In the genomic region with DNA sequence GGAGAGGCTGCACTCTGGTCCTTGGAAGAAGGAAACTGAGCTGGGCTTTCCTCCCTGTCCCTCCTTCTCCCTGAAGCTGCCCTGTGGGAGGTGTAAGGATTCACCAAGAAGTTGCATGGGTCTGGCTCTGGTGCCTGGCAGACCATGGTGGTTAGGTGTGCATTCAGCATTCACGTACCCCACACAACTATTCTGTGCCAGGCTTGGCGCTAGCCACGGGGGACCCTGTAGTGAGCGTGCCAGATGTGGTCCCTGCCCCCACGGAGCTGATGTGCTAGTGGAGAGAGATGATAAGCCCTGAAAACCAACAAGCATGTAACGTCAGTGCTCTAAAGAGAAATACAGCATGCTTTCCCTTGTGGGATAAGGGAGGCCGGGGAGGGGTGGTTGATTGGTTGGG, we compare ENCODE assay signal across 19 cellular contexts. TPM values are rescaled to one million over a fixed set of nuclear protein-coding genes. Genes with fewer than 3 reads are reported as not detected.
DNase-seq lines count a peak whose midpoint lies in the region; ATAC-seq lines count a peak whose summit lies in the region.
"Had no signal": no experiment of that assay in that cellular context is flagged by ENCODE, and none has a peak within 500 bp of the region (broad histone marks: within the 10 kb centered on the region; RNA-seq: fewer than 3 reads in every experiment).

No MANE protein-coding gene starts in this region.

- ATAC-seq in activated naive CD8-positive, alpha-beta T cell treated with anti-CD3 and anti-CD28 coated beads, Interleukin-2, amount 10 ng/mL, durations not matched to agents 7 days and 5 days (ENCODE audit: low read depth) = no peak
- ATAC-seq in naive thymus-derived CD4-positive, alpha-beta T cell = no peak
- ATAC-seq in GM18511 (IDR thresholded peaks at IDR 0.05; ENCODE audit: unreplicated experiment) (no peak), GM18519 (IDR thresholded peaks at IDR 0.05; ENCODE audit: low FRiP score, unreplicated experiment) (no peak), GM21526 (IDR thresholded peaks at IDR 0.05; ENCODE audit: low FRiP score, unreplicated experiment) (no peak), GM21576 (IDR thresholded peaks at IDR 0.05; ENCODE audit: unreplicated experiment) (no peak)
- ATAC-seq: Panc1 had no signal

- H3K79me2 ChIP-seq in Karpas-422 (ENCODE audit: low read length) = no peaks in the 10 kb centered on the region

- H3K4me3 ChIP-seq in BLaER1 treated with 17β-estradiol and CSF1 and Interleukin-3, amounts not matched to agents 10 nM and 100 nM = no peak overlapping the region
- H3K4me3 ChIP-seq in Karpas-422 (ENCODE audit: low read length) = no peak overlapping the region
- H3K4me3 ChIP-seq in naive thymus-derived CD4-positive, alpha-beta T cell (ENCODE audit: low read length) = no peak overlapping the region

- H3K27me3 Mint-ChIP-seq in activated naive CD8-positive, alpha-beta T cell treated with anti-CD3 and anti-CD28 coated beads, Interleukin-2, amount 10 ng/mL, durations not matched to agents 7 days and 5 days = no peaks in the 10 kb centered on the region
- H3K27me3 Mint-ChIP-seq in naive thymus-derived CD4-positive, alpha-beta T cell = no peaks in the 10 kb centered on the region

- H3K27ac ChIP-seq in BLaER1 treated with 17β-estradiol and CSF1 and Interleukin-3, amounts not matched to agents 10 nM and 100 nM = peak overlapping the region in 2 of 11 experiments; percentile 0 to 75; a peak in 2 of 22 replicates
- peak overlapping the region; percentile 99 for H3K27ac ChIP-seq in Karpas-422 (ENCODE audit: low read length)
- no peak overlapping the region for H3K27ac ChIP-seq in naive thymus-derived CD4-positive, alpha-beta T cell (ENCODE audit: low read depth, low read length)

- H3K4me1 ChIP-seq in BLaER1 treated with 17β-estradiol and CSF1 and Interleukin-3, amounts not matched to agents 10 nM and 100 nM = peaks cover 51 to 81% (median 76%) of the 10 kb centered on the region in 10 experiments
- peaks cover 76% of the 10 kb centered on the region for H3K4me1 ChIP-seq in Karpas-422 (ENCODE audit: low read length)
- H3K4me1 ChIP-seq in naive thymus-derived CD4-positive, alpha-beta T cell (ENCODE audit: control insufficient read depth in 2 of 2, insufficient read depth in 2 of 2, low read length in 2 of 2) = peaks cover 50 to 72% of the 10 kb centered on the region in 2 donors

- no peaks in the 10 kb centered on the region for H3K9me3 Mint-ChIP-seq in activated naive CD8-positive, alpha-beta T cell treated with anti-CD3 and anti-CD28 coated beads, Interleukin-2, amount 10 ng/mL, durations not matched to agents 7 days and 5 days
- H3K9me3 Mint-ChIP-seq in naive thymus-derived CD4-positive, alpha-beta T cell = no peaks in the 10 kb centered on the region

- POLR2A ChIA-PET in activated naive CD8-positive, alpha-beta T cell treated with anti-CD3 and anti-CD28 coated beads, Interleukin-2, amount 10 ng/mL, durations not matched to agents 7 days and 5 days (lab: Charles Lee) = interaction anchor here (1.3 kb wide), 2 partner anchors 45 to 49 kb away, joined by 3 read pairs; partner anchors contain the start of gene CD82
- POLR2A ChIA-PET in naive thymus-derived CD4-positive, alpha-beta T cell (lab: Charles Lee) = interaction anchor here (0.6 to 6.0 kb wide), 7 partner anchors 16 to 56 kb away, joined by 3 to 47 read pairs (median 21); partner anchors contain the start of gene CD82

- no peaks in the 10 kb centered on the region for H3K9me2 ChIP-seq in Karpas-422 (replicated peaks; ENCODE audit: insufficient read depth, low read length)

- CTCF ChIA-PET in naive thymus-derived CD4-positive, alpha-beta T cell (lab: Charles Lee) = interaction anchor here (0.8 to 14.7 kb wide), 2 partner anchors 21 to 55 kb away, joined by 3 to 379 read pairs; partner anchors contain the start of gene CD82

- no peak overlapping the region for H3K9ac ChIP-seq in BLaER1 treated with 17β-estradiol and CSF1 and Interleukin-3, amounts not matched to agents 10 nM and 100 nM
- H3K9ac ChIP-seq in Karpas-422 (ENCODE audit: low read length) = peak overlapping the region; percentile 50

- H2AFZ ChIP-seq in Karpas-422 (ENCODE audit: low read length) = no peak overlapping the region

- H3K27me3 ChIP-seq in BLaER1 treated with 17β-estradiol and CSF1 and Interleukin-3, amounts not matched to agents 10 nM and 100 nM = no peaks in the 10 kb centered on the region
- no peaks in the 10 kb centered on the region for H3K27me3 ChIP-seq in Karpas-422 (ENCODE audit: low read length)
- H3K27me3 ChIP-seq in naive thymus-derived CD4-positive, alpha-beta T cell (ENCODE audit: control insufficient read depth in 2 of 2, insufficient read depth in 2 of 2, low read length in 2 of 2) = no peaks in the 10 kb centered on the region

- H3K4me3 Mint-ChIP-seq in activated naive CD8-positive, alpha-beta T cell treated with anti-CD3 and anti-CD28 coated beads, Interleukin-2, amount 10 ng/mL, durations not matched to agents 7 days and 5 days = no peak overlapping the region
- H3K4me3 Mint-ChIP-seq in naive thymus-derived CD4-positive, alpha-beta T cell = no peak overlapping the region

- peaks cover 51% of the 10 kb centered on the region for H3K4me1 Mint-ChIP-seq in activated naive CD8-positive, alpha-beta T cell treated with anti-CD3 and anti-CD28 coated beads, Interleukin-2, amount 10 ng/mL, durations not matched to agents 7 days and 5 days
- H3K4me1 Mint-ChIP-seq in naive thymus-derived CD4-positive, alpha-beta T cell = peaks cover 31 to 75% (median 69%) of the 10 kb centered on the region in 7 donors

- H3K9me3 ChIP-seq in BLaER1 treated with 17β-estradiol and CSF1 and Interleukin-3, amounts not matched to agents 10 nM and 100 nM (replicated peaks in 1 of 11) = no peaks in the 10 kb centered on the region
- H3K9me3 ChIP-seq in Karpas-422 (ENCODE audit: low read length) = no peaks in the 10 kb centered on the region
- H3K9me3 ChIP-seq in naive thymus-derived CD4-positive, alpha-beta T cell (ENCODE audit: control insufficient read depth in 2 of 3, low read length in 3 of 3) = no peaks in the 10 kb centered on the region

- peaks cover 6% of the 10 kb centered on the region for H3K36me3 Mint-ChIP-seq in activated naive CD8-positive, alpha-beta T cell treated with anti-CD3 and anti-CD28 coated beads, Interleukin-2, amount 10 ng/mL, durations not matched to agents 7 days and 5 days
- H3K36me3 Mint-ChIP-seq in naive thymus-derived CD4-positive, alpha-beta T cell = peaks cover 0 to 29% (median 0%) of the 10 kb centered on the region in 5 donors

- H3K27ac Mint-ChIP-seq in activated naive CD8-positive, alpha-beta T cell treated with anti-CD3 and anti-CD28 coated beads, Interleukin-2, amount 10 ng/mL, durations not matched to agents 7 days and 5 days = peak overlapping the region; percentile 62
- peak overlapping the region; percentile 54 to 91 (median 75) for H3K27ac Mint-ChIP-seq in naive thymus-derived CD4-positive, alpha-beta T cell
- H3K27ac Mint-ChIP-seq: progenitor cell of endocrine pancreas had no signal

- H3K4me2 ChIP-seq in BLaER1 treated with 17β-estradiol and CSF1 and Interleukin-3, amounts not matched to agents 10 nM and 100 nM = peak overlapping the region; percentile 7 to 95 (median 86); a peak in 18 of 22 replicates
- no peak overlapping the region for H3K4me2 ChIP-seq in Karpas-422 (ENCODE audit: low read depth, low read length, poor library complexity, severe bottlenecking)

- H3K36me3 ChIP-seq in BLaER1 treated with 17β-estradiol and CSF1 and Interleukin-3, amounts not matched to agents 10 nM and 100 nM = peaks cover 0 to 13% (median 0%) of the 10 kb centered on the region in 11 experiments; a peak in 5 of 22 replicates
- H3K36me3 ChIP-seq in Karpas-422 (ENCODE audit: insufficient read depth, low read length) = no peaks in the 10 kb centered on the region
- peaks cover 0 to 21% (median 0%) of the 10 kb centered on the region in 3 experiments for H3K36me3 ChIP-seq in naive thymus-derived CD4-positive, alpha-beta T cell (ENCODE audit: control insufficient read depth in 2 of 3, insufficient read depth in 3 of 3, low read length in 3 of 3)

- no peak for DNase-seq in Karpas-422
- DNase-seq in activated naive CD8-positive, alpha-beta T cell treated with anti-CD3 and anti-CD28 coated beads, Interleukin-2, amount 10 ng/mL, durations not matched to agents 7 days and 5 days = no peak
- DNase-seq in naive thymus-derived CD4-positive, alpha-beta T cell = no peak
- DNase-seq: activated CD4-positive, alpha-beta T cell treated with anti-CD3 and anti-CD28 coated beads for 1 hour; activated T-cell treated with anti-CD3 and anti-CD28 coated beads, Interleukin-2, amount 50 U/mL, for 48 hours; DMS53; hippocampal formation; MM.1S; NCI-H2029 treated with DMSO at 0.1 percent for 48 hours; NCI-H526; stimulated activated CD4-positive, alpha-beta T cell treated with anti-CD3 and anti-CD28 coated beads, Interleukin-12 subunit alpha, Interleukin-12 subunit beta, amount 100 ng/mL, for 4 hours; SW 1271 had no signal

- intact Hi-C loops in naive thymus-derived CD4-positive, alpha-beta T cell (cut with micrococcal nuclease) = no loop called here

- peaks cover 0 to 20% (median 2%) of the 10 kb centered on the region in 11 experiments; a peak in 7 of 22 replicates for H4K20me1 ChIP-seq in BLaER1 treated with 17β-estradiol and CSF1 and Interleukin-3, amounts not matched to agents 10 nM and 100 nM
- no peaks in the 10 kb centered on the region for H4K20me1 ChIP-seq in Karpas-422 (ENCODE audit: insufficient read depth, low read depth, low read length)

RNA-seq across cellular contexts. Expression of gene CD82, which starts 48.8 kb away (rescaled TPM):
- total RNA-seq in Karpas-422 (2014; rRNA removed; shearing (Covaris generic); ENCODE audit: low replicate concordance) = 22.2 and 39.5 TPM in 2 replicates
- 10 to 100 TPM; 71.9 to 80.2 TPM for total RNA-seq in activated naive CD8-positive, alpha-beta T cell treated with anti-CD3 and anti-CD28 coated beads, Interleukin-2, amount 10 ng/mL, durations not matched to agents 7 days and 5 days
- 100 to 1,000 TPM in 1 of 5 experiments, 10 to 100 TPM in 4; 37.0 to 319 (median 57.2) TPM for total RNA-seq in naive thymus-derived CD4-positive, alpha-beta T cell
- polyA plus RNA-seq in naive thymus-derived CD4-positive, alpha-beta T cell = 10 to 100 TPM; 36.4 to 63.1 TPM
